ENCODE assay signal across 1 cellular context in the genomic region with DNA sequence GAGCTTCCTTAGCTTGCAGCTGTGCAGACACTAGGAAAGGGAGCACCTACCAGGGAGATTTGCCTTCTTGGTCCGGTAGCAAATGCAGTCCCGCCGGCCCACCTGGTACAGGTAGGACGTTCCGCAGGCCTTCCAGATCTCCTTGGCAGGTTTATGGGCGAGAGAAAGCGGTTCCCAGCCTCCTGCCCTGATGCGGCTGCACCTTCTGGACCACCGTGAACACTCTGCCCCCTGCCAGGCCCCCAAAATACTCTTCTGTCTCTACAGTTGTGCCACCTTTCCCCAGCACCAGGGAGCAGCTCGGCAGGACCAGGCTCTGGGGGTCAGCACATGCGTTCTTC.
TF ChIP-seq lines count a peak whose summit lies in the region.

No MANE protein-coding gene starts in this region.

TF ChIP-seq in A549, 52 proteins besides CTCF, POLR2A, EP300 and RAD21 (continued from another document):
- TF ChIP-seq CHD4 (IDR thresholded peaks at IDR 0.05; ENCODE audit: borderline replicate concordance) (no peak), MAFK (IDR thresholded peaks at IDR 0.05; ENCODE audit: partially characterized antibody) (no peak)
